Comparison of ENCODE assay signal across 15 cellular contexts in genomic region chr3:152279474-152279873, GRCh38. TPM values are rescaled to one million over a fixed set of nuclear protein-coding genes. Genes with fewer than 3 reads are reported as not detected.
DNase-seq lines count a peak whose midpoint lies in the region; ATAC-seq and TF ChIP-seq lines count a peak whose summit lies in the region.
"Had no signal": no experiment of that assay in that cellular context is flagged by ENCODE, and none has a peak within 500 bp of the region (broad histone marks: within the 10 kb centered on the region; RNA-seq: fewer than 3 reads in every experiment).

No MANE protein-coding gene starts in this region.

- H3K27ac ChIP-seq in left lung (peak overlapping the region in 1 of 2 donors; percentile 42), vagina (peak overlapping the region; percentile 12)
- H3K27ac ChIP-seq: HL-60, lower lobe of right lung had no signal

- H3K36me3 ChIP-seq in left lung (no peaks in the 10 kb centered on the region), vagina (no peaks in the 10 kb centered on the region)
- H3K36me3 ChIP-seq: lower lobe of right lung had no signal

- H3K27me3 Mint-ChIP-seq in stimulated activated naive CD8-positive, alpha-beta T cell treated with anti-CD3 and anti-CD28 coated beads, Interleukin-15, Interleukin-2, amounts not matched to agents 100 ng/mL and 50 ng/mL, for 24 hours: no peaks in the 10 kb centered on the region
- H3K27me3 Mint-ChIP-seq in activated CD8-positive, alpha-beta T cell treated with anti-CD3 and anti-CD28 coated beads, Interleukin-2, amount 10 ng/mL, durations not matched to agents 7 days and 5 days (ENCODE audit: low read depth): no peaks in the 10 kb centered on the region

- TF ChIP-seq CTCF in left lung (IDR thresholded peaks at IDR 0.05) (no peak), vagina (IDR thresholded peaks at IDR 0.05) (no peak)

- peaks cover 90% of the 10 kb centered on the region for H3K4me1 Mint-ChIP-seq in stimulated activated naive CD8-positive, alpha-beta T cell treated with anti-CD3 and anti-CD28 coated beads, Interleukin-15, Interleukin-2, amounts not matched to agents 100 ng/mL and 50 ng/mL, for 24 hours (ENCODE audit: low read depth)
- H3K4me1 Mint-ChIP-seq in activated CD8-positive, alpha-beta T cell treated with anti-CD3 and anti-CD28 coated beads, Interleukin-2, amount 10 ng/mL, durations not matched to agents 7 days and 5 days (ENCODE audit: low read depth): peaks cover 74% of the 10 kb centered on the region

- H3K27me3 ChIP-seq in left lung (no peaks in the 10 kb centered on the region), vagina (no peaks in the 10 kb centered on the region)
- H3K27me3 ChIP-seq: body of pancreas had no signal

- TF ChIP-seq POLR2A in vagina (IDR thresholded peaks at IDR 0.05): no peak

- POLR2A ChIA-PET in activated CD8-positive, alpha-beta T cell treated with anti-CD3 and anti-CD28 coated beads, Interleukin-2, amount 10 ng/mL, durations not matched to agents 7 days and 5 days (lab: Charles Lee): interaction anchor here (0.6 to 1.6 kb wide), 6 partner anchors 10 to 86 kb away, joined by 3 to 5 read pairs (median 3); no protein-coding TSS in a partner anchor

- H3K9me3 Mint-ChIP-seq in stimulated activated naive CD8-positive, alpha-beta T cell treated with anti-CD3 and anti-CD28 coated beads, Interleukin-15, Interleukin-2, amounts not matched to agents 100 ng/mL and 50 ng/mL, for 24 hours: no peaks in the 10 kb centered on the region
- H3K9me3 Mint-ChIP-seq in activated CD8-positive, alpha-beta T cell treated with anti-CD3 and anti-CD28 coated beads, Interleukin-2, amount 10 ng/mL, durations not matched to agents 7 days and 5 days (ENCODE audit: insufficient read depth): no peaks in the 10 kb centered on the region

- peak overlapping the region; percentile 79 for H3K4me3 Mint-ChIP-seq in stimulated activated naive CD8-positive, alpha-beta T cell treated with anti-CD3 and anti-CD28 coated beads, Interleukin-15, Interleukin-2, amounts not matched to agents 100 ng/mL and 50 ng/mL, for 24 hours
- H3K4me3 Mint-ChIP-seq in activated CD8-positive, alpha-beta T cell treated with anti-CD3 and anti-CD28 coated beads, Interleukin-2, amount 10 ng/mL, durations not matched to agents 7 days and 5 days: peak overlapping the region; percentile 48

- no peaks in the 10 kb centered on the region for H3K9me3 ChIP-seq in left lung
- H3K9me3 ChIP-seq in vagina: no peaks in the 10 kb centered on the region
- H3K9me3 ChIP-seq: body of pancreas, lower lobe of right lung had no signal

- no peak for DNase-seq in stimulated activated naive CD8-positive, alpha-beta T cell treated with anti-CD3 and anti-CD28 coated beads, Interleukin-15, Interleukin-2, amounts not matched to agents 100 U/mL and 50 U/mL, for 24 hours
- DNase-seq in activated CD8-positive, alpha-beta T cell treated with anti-CD3 and anti-CD28 coated beads, Interleukin-2, amount 10 ng/mL, durations not matched to agents 7 days and 5 days: no peak
- no peak for DNase-seq in left lung
- no peak for DNase-seq in vagina (ENCODE audit: extremely low spot score in 2 of 2)
- no peak for DNase-seq in foreskin melanocyte
- DNase-seq in NCI-H2029 treated with DMSO at 0.1 percent for 48 hours (lab: John Stamatoyannopoulos, UW): no peak
- DNase-seq: body of pancreas; C1 segment of cervical spinal cord; hypothalamus; lower lobe of right lung; stimulated activated CD4-positive, alpha-beta T cell treated with anti-CD3 and anti-CD28 coated beads, Interleukin-4, amount 100 ng/mL, for 4 hours; T1000 had no signal

- intact Hi-C loops in left lung (cut with DNase I): loop anchor here in 1 of 2 donors (10.0 kb wide), 1 partner anchor 45 kb away; no protein-coding TSS in a partner anchor
- intact Hi-C loops in vagina (cut with DNase I): no loop called here

- H3K4me1 ChIP-seq in left lung (peaks cover 62 to 100% of the 10 kb centered on the region in 2 donors), vagina (peaks cover 93% of the 10 kb centered on the region)

- CTCF ChIA-PET in activated CD8-positive, alpha-beta T cell treated with anti-CD3 and anti-CD28 coated beads, Interleukin-2, amount 10 ng/mL, durations not matched to agents 7 days and 5 days (lab: Charles Lee): interaction anchor here (0.9 to 4.9 kb wide), 8 partner anchors 9 to 208 kb away, joined by 3 to 24 read pairs (median 4); no protein-coding TSS in a partner anchor

- peak overlapping the region; percentile 88 for H3K27ac Mint-ChIP-seq in stimulated activated naive CD8-positive, alpha-beta T cell treated with anti-CD3 and anti-CD28 coated beads, Interleukin-15, Interleukin-2, amounts not matched to agents 100 ng/mL and 50 ng/mL, for 24 hours
- H3K27ac Mint-ChIP-seq in activated CD8-positive, alpha-beta T cell treated with anti-CD3 and anti-CD28 coated beads, Interleukin-2, amount 10 ng/mL, durations not matched to agents 7 days and 5 days: peak overlapping the region; percentile 44

- peaks cover 16% of the 10 kb centered on the region for H3K36me3 Mint-ChIP-seq in stimulated activated naive CD8-positive, alpha-beta T cell treated with anti-CD3 and anti-CD28 coated beads, Interleukin-15, Interleukin-2, amounts not matched to agents 100 ng/mL and 50 ng/mL, for 24 hours (ENCODE audit: low read depth)
- H3K36me3 Mint-ChIP-seq in activated CD8-positive, alpha-beta T cell treated with anti-CD3 and anti-CD28 coated beads, Interleukin-2, amount 10 ng/mL, durations not matched to agents 7 days and 5 days (ENCODE audit: low read depth): peaks cover 39% of the 10 kb centered on the region

- H3K4me3 ChIP-seq in left lung (no peak overlapping the region), vagina (peak overlapping the region in 1 of 2 donors; percentile 18)
- H3K4me3 ChIP-seq: body of pancreas had no signal

- no peak for ATAC-seq in stimulated activated naive CD8-positive, alpha-beta T cell treated with anti-CD3 and anti-CD28 coated beads, Interleukin-15, Interleukin-2, amounts not matched to agents 100 U/mL and 50 U/mL, for 24 hours
- peak; percentile 5 for ATAC-seq in activated CD8-positive, alpha-beta T cell treated with anti-CD3 and anti-CD28 coated beads, Interleukin-2, amount 10 ng/mL, durations not matched to agents 7 days and 5 days
- peak; percentile 9 for ATAC-seq in left lung
- no peak for ATAC-seq in GM21423 (IDR thresholded peaks at IDR 0.05; ENCODE audit: unreplicated experiment)
- ATAC-seq: body of pancreas had no signal

RNA-seq across cellular contexts. Expression of gene MBNL1, which starts 10.7 kb away (rescaled TPM):
- 100 to 1,000 TPM; 469 to 504 TPM for total RNA-seq in activated CD8-positive, alpha-beta T cell treated with anti-CD3 and anti-CD28 coated beads, Interleukin-2, amount 10 ng/mL, durations not matched to agents 7 days and 5 days
- 100 to 1,000 TPM; 226 to 246 TPM for total RNA-seq in left lung
- total RNA-seq in vagina: 311 TPM

Comparison
In these comparisons a context has a peak if more than half of its experiments do, and no peak if none do; other contexts are left out.
1. ATAC-seq: peak in activated CD8-positive, alpha-beta T cell treated with anti-CD3 and anti-CD28 coated beads, Interleukin-2, amount 10 ng/mL, durations not matched to agents 7 days and 5 days (single experiment) and left lung (single experiment); none in stimulated activated naive CD8-positive, alpha-beta T cell treated with anti-CD3 and anti-CD28 coated beads, Interleukin-15, Interleukin-2, amounts not matched to agents 100 U/mL and 50 U/mL, for 24 hours (single experiment) and GM21423 (single experiment).